In the genomic region with DNA sequence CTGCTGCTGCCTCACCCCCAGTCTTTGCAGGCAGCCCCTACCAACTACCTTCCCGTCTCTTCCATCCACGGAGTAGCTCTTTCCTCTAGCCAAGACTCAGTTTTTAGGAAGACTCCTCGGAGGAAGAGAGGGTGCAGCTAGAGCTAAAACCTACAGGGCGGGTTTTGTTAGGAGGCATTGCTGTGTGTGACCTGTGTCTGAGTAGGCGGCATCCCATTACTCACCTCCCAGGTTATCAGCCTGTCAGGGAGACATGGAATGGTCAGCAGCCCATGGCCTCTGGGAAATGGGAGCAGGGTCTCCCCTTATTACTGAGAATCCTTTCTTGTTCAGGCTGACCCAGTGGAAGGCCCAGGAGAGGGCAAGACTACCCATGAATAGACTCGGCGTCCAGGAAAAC, we compare ENCODE assay signal across 19 cellular contexts. TPM values are rescaled to one million over a fixed set of nuclear protein-coding genes. Genes with fewer than 3 reads are reported as not detected.
DNase-seq lines count a peak whose midpoint lies in the region; ATAC-seq and TF ChIP-seq lines count a peak whose summit lies in the region.
"Had no signal": no experiment of that assay in that cellular context is flagged by ENCODE, and none has a peak within 500 bp of the region (broad histone marks: within the 10 kb centered on the region; RNA-seq: fewer than 3 reads in every experiment).

No MANE protein-coding gene starts in this region.

- H3K36me3 ChIP-seq in right atrium auricular region (no peaks in the 10 kb centered on the region), upper lobe of right lung (no peaks in the 10 kb centered on the region)

- no peaks in the 10 kb centered on the region for H3K27me3 ChIP-seq in right atrium auricular region
- no peaks in the 10 kb centered on the region for H3K27me3 ChIP-seq in right cardiac atrium (ENCODE audit: control insufficient read depth, insufficient read depth)
- no peaks in the 10 kb centered on the region for H3K27me3 ChIP-seq in upper lobe of right lung

- H3K9me3 ChIP-seq in right atrium auricular region = peaks cover 0 to 21% of the 10 kb centered on the region in 2 donors
- H3K9me3 ChIP-seq in right cardiac atrium (ENCODE audit: control insufficient read depth, low read length) = no peaks in the 10 kb centered on the region
- no peaks in the 10 kb centered on the region for H3K9me3 ChIP-seq in upper lobe of right lung

- WGBS in right cardiac atrium = 90% methylated on average over 7 of the region's 7 CpGs

- TF ChIP-seq CTCF in right atrium auricular region (IDR thresholded peaks at IDR 0.05) (no peak), upper lobe of right lung (IDR thresholded peaks at IDR 0.05) (no peak)

- H3K27ac ChIP-seq in right atrium auricular region = no peak overlapping the region
- no peak overlapping the region for H3K27ac ChIP-seq in right cardiac atrium (ENCODE audit: low read length)
- H3K27ac ChIP-seq in upper lobe of right lung = no peak overlapping the region
- H3K27ac ChIP-seq: KMS-11 had no signal

- ATAC-seq in right cardiac atrium (no peak), upper lobe of right lung (no peak), HG02642 (IDR thresholded peaks at IDR 0.05; ENCODE audit: poor library complexity, unreplicated experiment) (no peak), HG03108 (IDR thresholded peaks at IDR 0.05; ENCODE audit: unreplicated experiment) (no peak)

- intact Hi-C loops in right cardiac atrium (cut with DNase I) = loop anchor here in 2 of 4 donors (5.0 to 10.0 kb wide), 2 partner anchors 88 to 90 kb away; no protein-coding TSS in a partner anchor
- intact Hi-C loops in upper lobe of right lung (cut with DNase I) = loop anchor here (10.0 kb wide), 1 partner anchor 100 kb away; a partner anchor contains a TSS

- H3K4me3 ChIP-seq in right atrium auricular region (no peak overlapping the region), right cardiac atrium (ENCODE audit: low read length) (no peak overlapping the region), upper lobe of right lung (no peak overlapping the region)

- peak; percentile 34 for DNase-seq in right atrium auricular region (ENCODE audit: low spot score)
- no peak for DNase-seq in right cardiac atrium
- DNase-seq in activated CD8-positive, alpha-beta memory T cell treated with anti-CD3 and anti-CD28 coated beads, Interleukin-2, amount 50 U/mL, for 4 hours = peak; percentile 1
- peak; percentile 59 for DNase-seq in mesenteric fat pad (ENCODE audit: low spot score)
- peak; percentile 36 for DNase-seq in upper lobe of right lung
- DNase-seq in activated gamma-delta T cell treated with Interleukin-2 at 50 U/mL for 16 hours = no peak
- DNase-seq: DMS 273 treated with DMSO at 0.1 percent for 48 hours, DND-41, MV-4-11, NCI-H1694 treated with DMSO at 0.1 percent for 48 hours, NCI-H510A, NCI-H774, RPMI8226, SHP77 treated with DMSO at 0.1 percent for 48 hours had no signal

- H3K4me1 ChIP-seq in right atrium auricular region = no peaks in the 10 kb centered on the region
- no peaks in the 10 kb centered on the region for H3K4me1 ChIP-seq in right cardiac atrium (ENCODE audit: control insufficient read depth, insufficient read depth, low read length)
- H3K4me1 ChIP-seq in upper lobe of right lung = no peaks in the 10 kb centered on the region

RNA-seq across cellular contexts. Expression of a gene that starts 43.8 kb away (rescaled TPM):
- total RNA-seq in right atrium auricular region (10 to 100 TPM in 1 of 2 donors, 1 to 10 TPM in 1; 9.6 to 18.8 TPM), right cardiac atrium (10 to 100 TPM; 17.1 to 30.5 (median 21.2) TPM), mesenteric fat pad (38.6 TPM), upper lobe of right lung (84.2 TPM)
- polyA plus RNA-seq in right cardiac atrium = 8.6 TPM
- total RNA-seq: HT-29 had no signal
- polyA plus RNA-seq: CD14-positive monocyte had no signal

Comparison
In these comparisons a context has a peak if more than half of its experiments do, and no peak if none do; other contexts are left out.
1. DNase-seq: peak in right atrium auricular region (single experiment), activated CD8-positive, alpha-beta memory T cell treated with anti-CD3 and anti-CD28 coated beads, Interleukin-2, amount 50 U/mL, for 4 hours (single experiment), mesenteric fat pad (single experiment) and upper lobe of right lung (single experiment); none in right cardiac atrium (0 of 3) and activated gamma-delta T cell treated with Interleukin-2 at 50 U/mL for 16 hours (single experiment).